In genomic region chrX:106862972-106863688, GRCh38 we compare ENCODE assay signal across 9 cellular contexts. TPM values are rescaled to one million over a fixed set of nuclear protein-coding genes. Genes with fewer than 3 reads are reported as not detected.
DNase-seq lines count a peak whose midpoint lies in the region; ATAC-seq, FAIRE-seq and TF ChIP-seq lines count a peak whose summit lies in the region.
"Had no signal": no experiment of that assay in that cellular context is flagged by ENCODE, and none has a peak within 500 bp of the region (broad histone marks: within the 10 kb centered on the region; RNA-seq: fewer than 3 reads in every experiment).

No MANE protein-coding gene starts in this region.

- no peaks in the 10 kb centered on the region for H3K27me3 ChIP-seq in small intestine (ENCODE audit: control insufficient read depth in 2 of 2, insufficient read depth in 2 of 2, low read length in 2 of 2)
- H3K27me3 ChIP-seq: SJCRH30 had no signal

- TF ChIP-seq CTCF in choroid plexus epithelial cell (conservative IDR thresholded peaks at IDR 0.05; ENCODE audit: low read depth, low read length): peak; percentile 61

- H3K4me3 ChIP-seq in choroid plexus epithelial cell (ENCODE audit: low read depth, low read length): no peak overlapping the region
- no peak overlapping the region for H3K4me3 ChIP-seq in small intestine (ENCODE audit: low read depth in 1 of 2, low read length in 2 of 2)
- H3K4me3 ChIP-seq: SJCRH30 had no signal

- no peak overlapping the region for H3K27ac ChIP-seq in small intestine (ENCODE audit: low read depth in 1 of 2, low read length in 1 of 2)
- H3K27ac ChIP-seq: SJCRH30 had no signal

- no peak for FAIRE-seq in small intestine (lab: Jason Lieb, UNC)

- DNase-seq in DMS53 treated with DMSO at 0.1 percent for 48 hours (lab: John Stamatoyannopoulos, UW; ENCODE audit: unreplicated experiment): peak; percentile 33
- DNase-seq in M059J (ENCODE audit: low read depth): peak; percentile 3
- DNase-seq in choroid plexus epithelial cell (ENCODE audit: low read depth): peak; percentile 23
- peak; percentile 3 for DNase-seq in small intestine
- DNase-seq in COR-L47 (lab: John Stamatoyannopoulos, UW): no peak
- DNase-seq in NOMO-1 treated with DMSO at 0.1 percent for 48 hours (lab: John Stamatoyannopoulos, UW; ENCODE audit: unreplicated experiment): no peak
- no peak for DNase-seq in 8988T

- H3K4me1 ChIP-seq in small intestine (ENCODE audit: control insufficient read depth in 2 of 2, insufficient read depth in 1 of 2, low read depth in 1 of 2, low read length in 1 of 2): no peaks in the 10 kb centered on the region
- H3K4me1 ChIP-seq: SJCRH30 had no signal

- 53 to 79% (median 71%) methylated on average over 13 of the region's 13 CpGs for WGBS in small intestine, 3 donors

- H3K36me3 ChIP-seq in small intestine (ENCODE audit: control insufficient read depth in 2 of 2, insufficient read depth in 2 of 2, low read length in 2 of 2): no peaks in the 10 kb centered on the region
- H3K36me3 ChIP-seq: SJCRH30 had no signal

- H3K9me3 ChIP-seq in small intestine (ENCODE audit: control insufficient read depth, low read depth): no peaks in the 10 kb centered on the region
- H3K9me3 ChIP-seq: SJCRH30 had no signal

- ATAC-seq in GM19328 (IDR thresholded peaks at IDR 0.05; ENCODE audit: unreplicated experiment): peak; percentile 79

RNA-seq across cellular contexts. Expression of gene RIPPLY1, which starts 40.0 kb away (rescaled TPM):
- total RNA-seq in M059J (2014; rRNA removed; shearing (Covaris generic)): not detected in 2 replicates
- under 1 TPM in 1 of 3 donors, not detected in 2; 0.07 TPM for polyA plus RNA-seq in small intestine

RNA-seq across cellular contexts. Expression of gene CLDN2, which starts 57.1 kb away (rescaled TPM):
- total RNA-seq in M059J (2014; rRNA removed; shearing (Covaris generic)): not detected in 2 replicates
- 10 to 100 TPM in 1 of 3 donors, 1 to 10 TPM in 2; 1.3 to 36.1 (median 7.8) TPM for polyA plus RNA-seq in small intestine
- total RNA-seq: SJCRH30 had no signal

Comparison
In these comparisons a context has a peak if more than half of its experiments do, and no peak if none do; other contexts are left out.
1. DNase-seq: peak in DMS53 treated with DMSO at 0.1 percent for 48 hours (single experiment), M059J (single experiment), choroid plexus epithelial cell (single experiment) and small intestine (single experiment); none in COR-L47 (single experiment), NOMO-1 treated with DMSO at 0.1 percent for 48 hours (single experiment) and 8988T (single experiment).